Comparison of ENCODE assay signal across 24 cellular contexts in genomic region chr2:205465791-205466190, GRCh38.
"Had no signal": no experiment of that assay in that cellular context is flagged by ENCODE, and none has a peak within 500 bp of the region (broad histone marks: within the 10 kb centered on the region; RNA-seq: fewer than 3 reads in every experiment).

No MANE protein-coding gene starts in this region.

- H3K4me2 ChIP-seq: KMS-11 had no signal

- H3K27ac Mint-ChIP-seq: activated CD8-positive, alpha-beta T cell treated with anti-CD3 and anti-CD28 coated beads, Interleukin-2, amount 10 ng/mL, durations not matched to agents 7 days and 5 days; activated naive CD4-positive, alpha-beta T cell treated with anti-CD3 and anti-CD28 coated beads, Interleukin-2, amount 50 U/mL, for 24 hours; activated T-cell treated with anti-CD3 and anti-CD28 coated beads, Interleukin-2, amount 50 U/mL, for 24 hours; activated T-helper 1 cell treated with anti-CD3 and anti-CD28 coated beads, Interleukin-12 subunit alpha, Interleukin-12 subunit beta, Interleukin-2, Interleukin-4 antibody, amounts not matched to agents 30 ng/mL and 10 ng/mL and 1 ng/mL, durations not matched to agents 14 hours and 24 hours and 36 hours; brain had no signal

- FAIRE-seq: astrocyte had no signal

- H3K4me3 ChIP-seq: SK-N-MC had no signal

- H3K36me3 Mint-ChIP-seq: activated naive CD4-positive, alpha-beta T cell treated with anti-CD3 and anti-CD28 coated beads, Interleukin-2, amount 50 U/mL, for 24 hours; brain had no signal

- H3K4me1 Mint-ChIP-seq: activated naive CD4-positive, alpha-beta T cell treated with anti-CD3 and anti-CD28 coated beads, Interleukin-2, amount 50 U/mL, for 24 hours; central memory CD8-positive, alpha-beta T cell had no signal

- H3K27me3 Mint-ChIP-seq: activated naive CD4-positive, alpha-beta T cell treated with anti-CD3 and anti-CD28 coated beads, Interleukin-2, amount 50 U/mL, for 24 hours; central memory CD8-positive, alpha-beta T cell had no signal

- H3K9ac ChIP-seq: KMS-11 had no signal

- ATAC-seq: activated CD8-positive, alpha-beta T cell treated with anti-CD3 and anti-CD28 coated beads, Interleukin-2, amount 10 ng/mL, durations not matched to agents 7 days and 5 days had no signal

- H3K4me3 Mint-ChIP-seq: activated CD8-positive, alpha-beta T cell treated with anti-CD3 and anti-CD28 coated beads, Interleukin-2, amount 10 ng/mL, durations not matched to agents 7 days and 5 days; activated naive CD4-positive, alpha-beta T cell treated with anti-CD3 and anti-CD28 coated beads, Interleukin-2, amount 50 U/mL, for 24 hours; activated T-cell treated with anti-CD3 and anti-CD28 coated beads, Interleukin-2, amount 50 U/mL, for 24 hours; activated T-helper 1 cell treated with anti-CD3 and anti-CD28 coated beads, Interleukin-12 subunit alpha, Interleukin-12 subunit beta, Interleukin-2, Interleukin-4 antibody, amounts not matched to agents 30 ng/mL and 10 ng/mL and 1 ng/mL, durations not matched to agents 14 hours and 24 hours and 36 hours; brain; central memory CD8-positive, alpha-beta T cell had no signal

- H3K27ac ChIP-seq: KMS-11, SK-N-MC had no signal

- H3K9me3 Mint-ChIP-seq: activated naive CD4-positive, alpha-beta T cell treated with anti-CD3 and anti-CD28 coated beads, Interleukin-2, amount 50 U/mL, for 24 hours; activated T-cell treated with anti-CD3 and anti-CD28 coated beads, Interleukin-2, amount 50 U/mL, for 24 hours; activated T-helper 1 cell treated with anti-CD3 and anti-CD28 coated beads, Interleukin-12 subunit alpha, Interleukin-12 subunit beta, Interleukin-2, Interleukin-4 antibody, amounts not matched to agents 30 ng/mL and 10 ng/mL and 1 ng/mL, durations not matched to agents 14 hours and 24 hours and 36 hours; central memory CD8-positive, alpha-beta T cell had no signal

- DNase-seq: activated CD4-positive, alpha-beta T cell treated with anti-CD3 and anti-CD28 coated beads for 48 hours; activated CD4-positive, alpha-beta T cell treated with anti-CD3 and anti-CD28 coated beads, Interleukin-2, amount 50 U/mL, for 4 hours; activated CD4-positive, CD25-positive, alpha-beta regulatory T cell treated with anti-CD3 and anti-CD28 coated beads, Interleukin-2, amount 50 U/mL, for 72 hours; activated CD8-positive, alpha-beta T cell treated with anti-CD3 and anti-CD28 coated beads, Interleukin-2, amount 10 ng/mL, durations not matched to agents 7 days and 5 days; activated effector memory CD4-positive, alpha-beta T cell treated with Interleukin-2 at 50 U/mL for 16 hours; activated naive CD4-positive, alpha-beta T cell; activated T-cell treated with anti-CD3 and anti-CD28 coated beads, Interleukin-2, amount 50 U/mL, for 24 hours; amygdala; NCI-H1092; NCI-H1417; NCI-H1930; NCI-H2171; NCI-H345; NCI-H510A; NCI-H526 treated with DMSO at 0.1 percent for 48 hours; SIG-M5; T-helper 1 cell had no signal
